ENCODE assay signal across 20 cellular contexts in the genomic region with DNA sequence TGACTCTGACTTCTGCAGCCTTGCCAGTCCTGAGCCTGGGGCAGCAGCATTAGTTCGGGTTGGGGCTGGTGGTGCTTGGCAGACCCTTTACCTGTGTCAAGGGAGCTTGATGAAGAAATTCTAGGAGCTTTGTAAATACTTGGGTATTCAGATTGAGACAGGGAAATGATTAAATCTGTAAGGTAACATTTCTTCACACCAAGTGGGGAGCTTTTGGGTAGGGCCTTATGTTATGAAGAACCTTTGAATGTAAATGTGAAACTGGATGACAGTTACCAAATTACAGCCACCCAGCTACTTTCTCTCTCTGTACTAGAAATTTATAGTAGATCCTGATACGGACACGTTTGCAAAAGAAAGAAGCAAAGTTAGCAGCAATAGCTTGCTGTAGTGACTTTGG.
DNase-seq lines count a peak whose midpoint lies in the region; ATAC-seq, FAIRE-seq and TF ChIP-seq lines count a peak whose summit lies in the region.
"Had no signal": no experiment of that assay in that cellular context is flagged by ENCODE, and none has a peak within 500 bp of the region (broad histone marks: within the 10 kb centered on the region; RNA-seq: fewer than 3 reads in every experiment).

No MANE protein-coding gene starts in this region.

- no peaks in the 10 kb centered on the region for H3K9me3 Mint-ChIP-seq in Calu3 (ENCODE audit: low read depth, unreplicated experiment)
- H3K9me3 Mint-ChIP-seq: CD4-positive, alpha-beta memory T cell had no signal

- H3K36me3 ChIP-seq in GM12878 (ENCODE audit: control insufficient read depth in 2 of 2, insufficient read depth in 2 of 2, low read length in 1 of 2): no peaks in the 10 kb centered on the region; a peak in 1 of 4 replicates
- H3K36me3 ChIP-seq in osteoblast (ENCODE audit: insufficient read depth, low read length): no peaks in the 10 kb centered on the region
- H3K36me3 ChIP-seq: BLaER1, MG63 had no signal

- no peak for TF ChIP-seq RAD21 in GM12878 (IDR thresholded peaks at IDR 0.05; ENCODE audit: insufficient read depth, low read depth, low read length)

- H4K20me1 ChIP-seq in GM12878 (ENCODE audit: control insufficient read depth, insufficient read depth) (no peaks in the 10 kb centered on the region), osteoblast (ENCODE audit: insufficient read depth, low read length) (no peaks in the 10 kb centered on the region)
- H4K20me1 ChIP-seq: BLaER1 had no signal

- no peak overlapping the region for H3K4me3 Mint-ChIP-seq in Calu3 (ENCODE audit: low read depth, unreplicated experiment)
- H3K4me3 Mint-ChIP-seq: CD4-positive, alpha-beta memory T cell had no signal

- no peaks in the 10 kb centered on the region for H3K27me3 Mint-ChIP-seq in Calu3 (ENCODE audit: unreplicated experiment)
- H3K27me3 Mint-ChIP-seq: CD4-positive, alpha-beta memory T cell had no signal

- CTCF ChIA-PET in GM12878 (lab: Yijun Ruan, JAX): interaction anchor here (0.6 to 1.2 kb wide), 7 partner anchors 9 to 85 kb away, joined by 3 to 4 read pairs (median 3); no protein-coding TSS in a partner anchor
- CTCF ChIA-PET in Calu3 (lab: Charles Lee): interaction anchor here (0.6 to 1.5 kb wide), 2 partner anchors 17 to 692 kb away, joined by 3 to 5 read pairs; no protein-coding TSS in a partner anchor

- no peak overlapping the region for H2AFZ ChIP-seq in GM12878 (ENCODE audit: control insufficient read depth, low read depth, low read length)
- H2AFZ ChIP-seq in osteoblast (ENCODE audit: low read length): no peak overlapping the region

- 75% methylated on average over 3 of the region's 3 CpGs for WGBS in GM12878 (ENCODE audit: insufficient coverage, insufficient replicate concordance, low lambda C conversion rate, missing lambda C conversion rate)

- no TSS peak for BruUV-seq in GM12878 (replicated peaks; lab: Mats Ljungman, UMichigan)
- BruUV-seq in Calu3 (replicated peaks; lab: Mats Ljungman, UMichigan): no TSS peak

- H3K27ac ChIP-seq in GM12878 (ENCODE audit: control insufficient read depth, insufficient read depth) (peak overlapping the region; percentile 17), osteoblast (ENCODE audit: low read depth, low read length) (peak overlapping the region; percentile 53)
- H3K27ac ChIP-seq: BLaER1 had no signal

- intact Hi-C loops in GM12878 (cut with micrococcal nuclease; ENCODE audit: unreplicated experiment) (no loop called here), Calu3 (cut with micrococcal nuclease; ENCODE audit: unreplicated experiment) (no loop called here)

- H3K4me1 Mint-ChIP-seq in Calu3 (ENCODE audit: low read depth, unreplicated experiment): no peaks in the 10 kb centered on the region

- H3K27ac Mint-ChIP-seq in Calu3 (ENCODE audit: unreplicated experiment): no peak overlapping the region

- POLR2A ChIA-PET in GM12878 (lab: Charles Lee): interaction anchor here (0.6 to 3.0 kb wide), 5 partner anchors 12 to 39 kb away, joined by 4 to 10 read pairs (median 6); no protein-coding TSS in a partner anchor

- H3K27me3 ChIP-seq in GM12878 (replicated peaks in 1 of 2; ENCODE audit: control insufficient read depth in 2 of 2, insufficient read depth in 2 of 2, low read length in 1 of 2): no peaks in the 10 kb centered on the region
- H3K27me3 ChIP-seq in osteoblast (ENCODE audit: insufficient read depth, low read length): no peaks in the 10 kb centered on the region
- H3K27me3 ChIP-seq: BLaER1, MG63 had no signal

- RAD21 ChIA-PET in GM12878 (lab: Charles Lee; ENCODE audit: unreplicated experiment): interaction anchor here (0.7 to 1.9 kb wide), 14 partner anchors 11 to 112 kb away, joined by 3 to 6 read pairs (median 3); no protein-coding TSS in a partner anchor

- ATAC-seq in GM18867 (IDR thresholded peaks at IDR 0.05; ENCODE audit: unreplicated experiment) (peak; percentile 42), GM12878 (peak; percentile 37), HG02623 (IDR thresholded peaks at IDR 0.05; ENCODE audit: unreplicated experiment) (no peak)

- no peak for TF ChIP-seq POLR2A in GM12878 (IDR thresholded peaks at IDR 0.05; ENCODE audit: low read depth, low read length)

- no peaks in the 10 kb centered on the region for H3K36me3 Mint-ChIP-seq in Calu3 (ENCODE audit: insufficient read depth, unreplicated experiment)

- TF ChIP-seq CTCF in GM12865 (IDR thresholded peaks at IDR 0.05; ENCODE audit: insufficient read depth, low read depth, low read length, missing control alignments) (no peak), GM12878 (IDR thresholded peaks at IDR 0.05 in 2 of 3, conservative IDR thresholded peaks at IDR 0.05 in 1 of 3; ENCODE audit: control insufficient read depth in 2 of 3, extremely low read depth in 1 of 3, insufficient read depth in 1 of 3, low read depth in 3 of 3, low read length in 3 of 3) (no peak), osteoblast (IDR thresholded peaks at IDR 0.05; ENCODE audit: extremely low read depth, low read depth, low read length) (no peak), Calu3 (IDR thresholded peaks at IDR 0.05; ENCODE audit: unreplicated experiment) (no peak)

- no peak for FAIRE-seq in GM12878 (lab: Jason Lieb, UNC)

- SMC1A ChIA-PET in GM12878 (lab: Charles Lee; ENCODE audit: uncharacterized antibody, unreplicated experiment): interaction anchor here (0.7 to 1.9 kb wide), 15 partner anchors 9 to 125 kb away, joined by 3 to 10 read pairs (median 5); no protein-coding TSS in a partner anchor

- H3K9ac ChIP-seq in GM12878 (ENCODE audit: control insufficient read depth, insufficient read depth, low read length): no peak overlapping the region; the same call in 1 of the 2 replicates
- H3K9ac ChIP-seq: BLaER1 had no signal

- H3K4me2 ChIP-seq in GM12878 (ENCODE audit: control insufficient read depth, insufficient read depth) (peak overlapping the region; percentile 15; the same call in 1 of the 2 replicates), osteoblast (ENCODE audit: insufficient read depth, low read length) (no peak overlapping the region)
- H3K4me2 ChIP-seq: BLaER1 had no signal

- in situ Hi-C loops in GM12878 (cut with MboI): no loop called here

- peaks cover 40% of the 10 kb centered on the region for H3K79me2 ChIP-seq in GM12878 (ENCODE audit: control insufficient read depth, insufficient read depth, low read length)
- H3K79me2 ChIP-seq in osteoblast (ENCODE audit: insufficient read depth, low read length): peaks cover 77% of the 10 kb centered on the region

- peaks cover 25% of the 10 kb centered on the region for H3K4me1 ChIP-seq in GM12878 (ENCODE audit: control insufficient read depth, insufficient read depth, low read length)
- H3K4me1 ChIP-seq in osteoblast (ENCODE audit: insufficient read depth, low read length): peaks cover 55% of the 10 kb centered on the region
- H3K4me1 ChIP-seq: BLaER1 had no signal

- H3K4me3 ChIP-seq in GM12865 (ENCODE audit: low read depth, low read length) (no peak overlapping the region), GM12878 (no peak overlapping the region), osteoblast (ENCODE audit: insufficient read depth, low read length) (no peak overlapping the region)
- H3K4me3 ChIP-seq: BLaER1, MG63 had no signal

- H3K9me3 ChIP-seq in GM12878 (replicated peaks; ENCODE audit: control insufficient read depth, insufficient read depth, low read length): no peaks in the 10 kb centered on the region; the same call in 2 of the 3 replicates
- H3K9me3 ChIP-seq in osteoblast (ENCODE audit: low read depth, low read length): no peaks in the 10 kb centered on the region
- H3K9me3 ChIP-seq: BLaER1, MG63 had no signal

- DNase-seq in GM12865 (ENCODE audit: low read depth) (peak; percentile 41), GM12878 (ENCODE audit: low read depth, low spot score) (no peak), osteoblast (ENCODE audit: insufficient read length, low spot score, missing footprints) (no peak), Calu3 (no peak)
- no peak for DNase-seq in effector CD8-positive, alpha-beta T cell (lab: John Stamatoyannopoulos, UW)
- DNase-seq: CD4-positive, alpha-beta memory T cell; H7; Kasumi-1; NCI-H1048; NCI-H1436; NCI-H1930; NCI-H226; NCI-H524; NCI-H82; OCI-M1; Right ventricle myocardium superior had no signal

- TF ChIP-seq EP300 in GM12878 (IDR thresholded peaks at IDR 0.05; ENCODE audit: borderline replicate concordance in 1 of 2, control insufficient read depth in 1 of 2, low read depth in 2 of 2, low read length in 2 of 2): no peak

TF ChIP-seq in GM12878, 131 proteins besides CTCF, POLR2A, EP300 and RAD21 (continues in another document):
- no peak for TF ChIP-seq JUNB (IDR thresholded peaks at IDR 0.05)
- TF ChIP-seq CHD4 (IDR thresholded peaks at IDR 0.05): no peak
- no peak for TF ChIP-seq SPI1 (IDR thresholded peaks at IDR 0.05; ENCODE audit: borderline replicate concordance, insufficient read depth, low read depth, low read length)
- TF ChIP-seq TBL1XR1 (IDR thresholded peaks at IDR 0.05; ENCODE audit: low read depth, low read length): no peak
- no peak for TF ChIP-seq CHD1 (IDR thresholded peaks at IDR 0.05; ENCODE audit: low read depth, low read length)
- TF ChIP-seq PAX8 (IDR thresholded peaks at IDR 0.05): no peak
- TF ChIP-seq CEBPB (IDR thresholded peaks at IDR 0.05; ENCODE audit: borderline replicate concordance in 1 of 2, low read depth in 2 of 2, low read length in 2 of 2): no peak
- no peak for TF ChIP-seq IRF5 (IDR thresholded peaks at IDR 0.05; ENCODE audit: borderline replicate concordance)
- no peak for TF ChIP-seq EZH2 (IDR thresholded peaks at IDR 0.05; ENCODE audit: borderline replicate concordance, control insufficient read depth, low read depth, low read length)
- no peak for TF ChIP-seq EGR1 (IDR thresholded peaks at IDR 0.05; ENCODE audit: borderline replicate concordance in 1 of 2, low read depth in 2 of 2, low read length in 2 of 2)
- no peak for TF ChIP-seq WRNIP1 (IDR thresholded peaks at IDR 0.05; ENCODE audit: borderline replicate concordance, low read depth, low read length)
- TF ChIP-seq NFIC (IDR thresholded peaks at IDR 0.05; ENCODE audit: low read depth, low read length): no peak
